21 cellular contexts compared by ENCODE assay signal in the genomic region with DNA sequence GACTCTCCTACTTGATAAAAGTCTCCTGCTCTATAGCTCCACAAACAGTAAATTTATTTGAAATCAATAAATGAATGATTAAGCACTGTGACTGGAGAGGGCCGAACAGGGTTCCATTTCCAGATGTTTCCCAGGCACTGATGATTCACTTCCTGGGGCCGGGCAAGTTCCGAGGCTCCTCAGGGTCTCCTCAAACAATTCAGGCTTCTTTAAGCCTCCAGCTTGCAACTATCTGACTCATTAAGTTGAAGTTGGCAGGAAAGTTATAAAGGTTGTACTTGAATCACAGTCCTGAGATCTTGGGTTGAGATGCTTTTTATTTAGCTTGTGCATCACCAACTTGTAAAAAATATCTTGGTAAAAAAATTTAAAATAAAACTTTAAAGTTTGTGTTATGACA.
A peak's percentile ranks its signal among the peaks of the same experiment; 100 is the strongest.
DNase-seq lines count a peak whose midpoint lies in the region; ATAC-seq, FAIRE-seq and TF ChIP-seq lines count a peak whose summit lies in the region.
"Had no signal": no experiment of that assay in that cellular context is flagged by ENCODE, and none has a peak within 500 bp of the region (broad histone marks: within the 10 kb centered on the region; RNA-seq: fewer than 3 reads in every experiment).

No MANE protein-coding gene starts in this region.

- intact Hi-C loops in kidney (cut with DNase I) = no loop called here

- H3K27ac ChIP-seq in kidney (ENCODE audit: low read depth in 2 of 2, low read length in 2 of 2) = no peak overlapping the region
- H3K27ac ChIP-seq: BLaER1 treated with 17β-estradiol and CSF1 and Interleukin-3, amounts not matched to agents 10 nM and 100 nM; SJCRH30 had no signal

- TF ChIP-seq CTCF in choroid plexus epithelial cell (conservative IDR thresholded peaks at IDR 0.05; ENCODE audit: low read depth, low read length) (no peak), kidney (IDR thresholded peaks at IDR 0.05; ENCODE audit: borderline replicate concordance, extremely low read depth, insufficient read depth) (no peak)

- H3K9me3 ChIP-seq in kidney (ENCODE audit: control insufficient read depth in 1 of 2, low read length in 2 of 2) = peaks cover 3 to 15% of the 10 kb centered on the region in 2 donors
- H3K9me3 ChIP-seq: SJCRH30 had no signal

- no peak for TF ChIP-seq POLR2A in H54 (IDR thresholded peaks at IDR 0.05; ENCODE audit: low read depth, low read length)

- no peak for ATAC-seq in HG03432 (IDR thresholded peaks at IDR 0.05; ENCODE audit: unreplicated experiment)
- ATAC-seq: CD8-positive, alpha-beta T cell had no signal

- H3K4me1 ChIP-seq in kidney (ENCODE audit: control insufficient read depth in 1 of 2, insufficient read depth in 1 of 2, low read depth in 1 of 2, low read length in 2 of 2) = no peaks in the 10 kb centered on the region
- H3K4me1 ChIP-seq: SJCRH30 had no signal

- peak; percentile 59 for DNase-seq in H54 (ENCODE audit: insufficient read length, low spot score)
- peak; percentile 52 for DNase-seq in RPMI7951 (ENCODE audit: low read depth)
- DNase-seq in choroid plexus epithelial cell (ENCODE audit: low read depth) = peak; percentile 13
- DNase-seq in kidney = peak; percentile 1
- DNase-seq in NCI-H1436 treated with DMSO at 0.1 percent for 48 hours (lab: John Stamatoyannopoulos, UW) = no peak
- no peak for DNase-seq in DMS79 treated with DMSO at 0.1 percent for 48 hours (lab: John Stamatoyannopoulos, UW)
- DNase-seq: Calu3; CD8-positive, alpha-beta T cell; HFFc6; IMR-90; MM.1S; NCI-H1092 treated with DMSO at 0.1 percent for 48 hours; NCI-H510A; NCI-H82; OCI-M1; SJCRH30 had no signal

- no peak overlapping the region for H3K4me3 ChIP-seq in choroid plexus epithelial cell (ENCODE audit: low read depth, low read length)
- H3K4me3 ChIP-seq in kidney (ENCODE audit: low read length in 2 of 2) = no peak overlapping the region
- H3K4me3 ChIP-seq: BLaER1 treated with 17β-estradiol and CSF1 and Interleukin-3, amounts not matched to agents 10 nM and 100 nM; SJCRH30 had no signal

- FAIRE-seq in H54 (lab: Jason Lieb, UNC) (no peak), kidney (lab: Jason Lieb, UNC) (no peak)
- FAIRE-seq: GM12891, GM19239, H1 had no signal

- H3K9ac ChIP-seq in kidney (ENCODE audit: low read length in 2 of 2) = no peak overlapping the region
- H3K9ac ChIP-seq: BLaER1 treated with 17β-estradiol and CSF1 and Interleukin-3, amounts not matched to agents 10 nM and 100 nM had no signal

- H3K36me3 ChIP-seq in kidney (ENCODE audit: control insufficient read depth in 1 of 2, insufficient read depth in 2 of 2, low read length in 2 of 2) = no peaks in the 10 kb centered on the region
- H3K36me3 ChIP-seq: BLaER1 treated with 17β-estradiol and CSF1 and Interleukin-3, amounts not matched to agents 10 nM and 100 nM; SJCRH30 had no signal

Comparison
In these comparisons a context has a peak if more than half of its experiments do, and no peak if none do; other contexts are left out.
1. DNase-seq: peak in H54 (single experiment), RPMI7951 (single experiment), choroid plexus epithelial cell (single experiment) and kidney (single experiment); none in NCI-H1436 treated with DMSO at 0.1 percent for 48 hours (single experiment) and DMS79 treated with DMSO at 0.1 percent for 48 hours (single experiment).